In the genomic region with DNA sequence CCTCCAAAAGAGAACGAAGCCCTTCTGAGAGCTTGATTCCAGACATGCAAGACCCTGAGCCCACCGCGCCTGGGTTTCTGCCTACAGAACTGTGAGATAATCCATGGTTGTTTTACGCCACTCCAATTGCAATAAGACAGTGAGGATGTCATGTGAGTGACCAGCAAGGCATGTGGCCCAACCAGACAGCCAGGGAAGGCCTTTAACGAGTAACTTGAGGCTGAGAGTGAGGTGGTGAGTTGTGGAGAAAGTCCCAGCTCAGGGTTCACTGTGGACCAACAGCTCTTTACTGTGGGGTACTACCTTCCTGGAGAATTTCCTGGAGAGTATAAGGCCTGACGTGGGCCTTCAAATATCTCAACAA, we compare ENCODE assay signal across 1 cellular context.
TF ChIP-seq lines count a peak whose summit lies in the region.

No MANE protein-coding gene starts in this region.

TF ChIP-seq in GM23338, 12 proteins besides CTCF, POLR2A, EP300 and RAD21 (continued from another document):
- TF ChIP-seq ETS1 (IDR thresholded peaks at IDR 0.05) (no peak), CREB1 (CRISPR knock-in tag; IDR thresholded peaks at IDR 0.05; ENCODE audit: low read depth) (no peak)
